Comparison of ENCODE assay signal across 25 cellular contexts in the genomic region with DNA sequence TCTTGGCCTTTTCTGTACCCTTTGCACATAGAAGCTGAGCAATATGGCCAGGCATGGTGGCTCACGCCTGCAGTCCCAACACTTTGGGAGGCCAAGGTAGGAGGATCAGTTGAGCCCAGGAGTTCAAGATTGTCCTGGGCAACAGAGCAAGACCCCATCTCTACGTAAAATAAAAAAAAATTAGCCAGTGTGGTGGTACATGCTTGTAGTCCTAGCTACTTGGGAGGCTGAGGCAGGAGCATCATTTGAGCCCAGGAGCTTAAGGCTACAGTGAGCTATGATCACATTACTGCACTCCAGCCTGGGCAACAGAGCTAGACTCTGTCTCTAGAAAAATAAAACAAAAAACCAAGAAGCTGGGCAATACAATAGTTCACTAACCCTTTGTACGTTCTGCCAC. TPM values are rescaled to one million over a fixed set of nuclear protein-coding genes. Genes with fewer than 3 reads are reported as not detected.
"Had no signal": no experiment of that assay in that cellular context is flagged by ENCODE, and none has a peak within 500 bp of the region (broad histone marks: within the 10 kb centered on the region; RNA-seq: fewer than 3 reads in every experiment).

No MANE protein-coding gene starts in this region.

- ATAC-seq: effector memory CD8-positive, alpha-beta T cell; esophagus mucosa; gastrocnemius medialis; heart right ventricle; left cardiac atrium; left lung; left ventricle myocardium superior; lower lobe of right lung; mucosa of descending colon had no signal

- H3K9me3 ChIP-seq: colonic mucosa, gastrocnemius medialis had no signal

- H3K27ac ChIP-seq: colonic mucosa, epithelial cell of prostate, esophagus squamous epithelium, gastrocnemius medialis, left lung, lower lobe of right lung had no signal

- H3K4me3 ChIP-seq: colonic mucosa, esophagus squamous epithelium, gastrocnemius medialis, heart right ventricle, left lung, lower lobe of right lung, mucosa of descending colon had no signal

- H3K36me3 ChIP-seq: colonic mucosa, esophagus squamous epithelium, gastrocnemius medialis, left lung, lower lobe of right lung had no signal

- DNase-seq: colonic mucosa; cortex of kidney; effector CD8-positive, alpha-beta T cell; effector memory CD8-positive, alpha-beta T cell; endodermal cell; erythroblast; esophagus squamous epithelium; foreskin fibroblast; foreskin melanocyte; gastrocnemius medialis; glutamatergic neuron; heart right ventricle; hippocampal formation; left cardiac atrium; left lung; left ventricle myocardium superior; lower lobe of right lung; mesenchymal stem cell; mucosa of descending colon; naive B cell had no signal

RNA-seq across cellular contexts. Expression of a gene that starts 6.3 kb away (rescaled TPM):
- total RNA-seq: glomerular endothelial cell, lung microvascular endothelial cell, mesenteric fat pad had no signal
